Comparison of ENCODE assay signal across 25 cellular contexts in genomic region chr12:68477256-68477655, GRCh38.
"Had no signal": no experiment of that assay in that cellular context is flagged by ENCODE, and none has a peak within 500 bp of the region (broad histone marks: within the 10 kb centered on the region; RNA-seq: fewer than 3 reads in every experiment).

No MANE protein-coding gene starts in this region.

- H3K9ac ChIP-seq: SK-N-SH had no signal

- H3K4me1 ChIP-seq: gastrocnemius medialis, uterus had no signal

- H3K4me3 ChIP-seq: gastrocnemius medialis, tibial nerve, uterus had no signal

- H3K27me3 ChIP-seq: gastrocnemius medialis, tibial nerve, uterus had no signal

- H3K36me3 ChIP-seq: gastrocnemius medialis, tibial nerve, uterus had no signal

- FAIRE-seq: endothelial cell of umbilical vein had no signal

- H3K4me2 ChIP-seq: SK-N-SH had no signal

- H3K27ac ChIP-seq: gastrocnemius medialis, tibial nerve, uterus had no signal

- DNase-seq: activated CD4-positive, alpha-beta T cell treated with anti-CD3 and anti-CD28 coated beads, Interleukin-2, amount 10 ng/mL, durations not matched to agents 7 days and 5 days; activated CD8-positive, alpha-beta T cell treated with anti-CD3 and anti-CD28 coated beads, Interleukin-2, amount 10 ng/mL, durations not matched to agents 7 days and 5 days; activated naive CD4-positive, alpha-beta T cell treated with anti-CD3 and anti-CD28 coated beads, Interleukin-2, amount 10 ng/mL, durations not matched to agents 7 days and 5 days; activated naive CD8-positive, alpha-beta T cell treated with anti-CD3 and anti-CD28 coated beads, Interleukin-2, amount 50 U/mL, for 24 hours; activated T-cell treated with anti-CD3 and anti-CD28 coated beads, Interleukin-2, amount 50 U/mL, for 24 hours; aorta; effector memory CD4-positive, alpha-beta T cell; gastrocnemius medialis; head of caudate nucleus; kidney glomerular epithelial cell; left ventricle myocardium superior; mesenchymal stem cell; naive thymus-derived CD8-positive, alpha-beta T cell; posterior cingulate gyrus; retina; SK-N-SH; stimulated activated CD4-positive, alpha-beta T cell treated with anti-CD3 and anti-CD28 coated beads, Interleukin-12 subunit alpha, Interleukin-12 subunit beta, amount 100 ng/mL, for 4 hours; stimulated activated CD4-positive, alpha-beta T cell treated with anti-CD3 and anti-CD28 coated beads, Interleukin-1b, Interleukin-23, amount 100 ng/mL, for 48 hours; stimulated activated CD8-positive, alpha-beta memory T cell treated with anti-CD3 and anti-CD28 coated beads, Interleukin-4, amount 100 ng/mL, for 48 hours; stimulated activated naive CD4-positive, alpha-beta T cell treated with Interleukin-2 at 50 U/mL for 16 hours; T-helper 1 cell; T-helper 9 cell; uterus had no signal

- H3K9me3 ChIP-seq: gastrocnemius medialis, SK-N-SH, tibial nerve, uterus had no signal
